Comparison of ENCODE assay signal across 1 cellular context in the genomic region with DNA sequence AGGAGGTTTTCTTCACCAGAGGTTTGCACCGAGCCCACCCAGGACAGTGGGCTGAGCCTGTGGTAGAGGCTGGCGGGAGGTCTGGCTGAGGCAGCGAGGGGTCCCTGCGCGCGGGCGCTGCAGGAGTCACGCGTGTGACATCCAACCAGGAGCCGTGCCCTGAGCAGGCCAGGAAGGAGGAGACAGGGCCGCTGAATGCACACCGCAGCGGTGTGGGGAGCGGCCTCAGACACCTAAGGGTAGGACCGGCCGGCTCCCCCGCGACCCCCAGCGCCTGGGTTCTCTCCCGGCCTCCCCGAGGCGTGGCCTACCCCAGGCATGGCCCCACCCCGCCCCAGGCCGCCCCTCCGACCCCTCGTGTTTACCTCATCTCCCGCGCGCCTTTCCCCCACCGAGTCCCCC.
A peak's percentile ranks its signal among the peaks of the same experiment; 100 is the strongest.
TF ChIP-seq lines count a peak whose summit lies in the region.

No MANE protein-coding gene starts in this region.

TF ChIP-seq in HEK293, 187 proteins besides CTCF, POLR2A, EP300 and RAD21 (continued from another document):
- TF ChIP-seq, protein P1, sequence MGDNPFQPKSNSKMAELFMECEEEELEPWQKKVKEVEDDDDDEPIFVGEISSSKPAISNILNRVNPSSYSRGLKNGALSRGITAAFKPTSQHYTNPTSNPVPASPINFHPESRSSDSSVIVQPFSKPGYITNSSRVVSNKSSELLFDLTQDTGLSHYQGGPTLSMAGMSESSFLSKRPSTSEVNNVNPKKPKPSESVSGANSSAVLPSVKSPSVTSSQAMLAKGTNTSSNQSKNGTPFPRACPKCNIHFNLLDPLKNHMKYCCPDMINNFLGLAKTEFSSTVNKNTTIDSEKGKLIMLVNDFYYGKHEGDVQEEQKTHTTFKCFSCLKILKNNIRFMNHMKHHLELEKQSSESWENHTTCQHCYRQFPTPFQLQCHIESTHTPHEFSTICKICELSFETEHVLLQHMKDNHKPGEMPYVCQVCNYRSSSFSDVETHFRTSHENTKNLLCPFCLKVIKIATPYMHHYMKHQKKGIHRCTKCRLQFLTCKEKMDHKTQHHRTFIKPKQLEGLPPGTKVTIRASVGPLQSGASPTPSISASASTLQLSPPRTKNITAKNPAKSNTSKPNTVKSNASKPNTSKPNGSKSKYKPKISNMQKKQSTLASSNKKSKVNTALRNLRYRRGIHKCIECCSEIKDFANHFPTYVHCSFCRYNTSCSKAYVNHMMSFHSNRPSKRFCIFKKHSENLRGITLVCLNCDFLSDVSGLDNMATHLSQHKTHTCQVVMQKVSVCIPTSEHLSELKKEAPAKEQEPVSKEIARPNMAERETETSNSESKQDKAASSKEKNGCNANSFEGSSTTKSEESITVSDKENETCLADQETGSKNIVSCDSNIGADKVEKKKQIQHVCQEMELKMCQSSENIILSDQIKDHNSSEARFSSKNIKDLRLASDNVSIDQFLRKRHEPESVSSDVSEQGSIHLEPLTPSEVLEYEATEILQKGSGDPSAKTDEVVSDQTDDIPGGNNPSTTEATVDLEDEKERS (tag by site-specific recombination; IDR thresholded peaks at IDR 0.05) = no peak
- TF ChIP-seq ZNF423 (tag by site-specific recombination; IDR thresholded peaks at IDR 0.05) (0 out of 2 replicates have a peak, but pooled peaks have one; percentile 42), ZNF747 (tag by site-specific recombination; IDR thresholded peaks at IDR 0.05) (no peak), ZNF544 (tag by site-specific recombination; IDR thresholded peaks at IDR 0.05) (no peak), ZNF654 (tag by site-specific recombination; IDR thresholded peaks at IDR 0.05; ENCODE audit: low read depth) (no peak), GLIS2 (tag by site-specific recombination; IDR thresholded peaks at IDR 0.05) (peak; percentile 90), ZNF404 (tag by site-specific recombination; IDR thresholded peaks at IDR 0.05) (no peak), ZNF112 (tag by site-specific recombination; IDR thresholded peaks at IDR 0.05) (no peak), ZNF221 (tag by site-specific recombination; IDR thresholded peaks at IDR 0.05; ENCODE audit: borderline replicate concordance) (no peak), ZBTB20 (tag by site-specific recombination; IDR thresholded peaks at IDR 0.05) (no peak), ZNF366 (tag by site-specific recombination; conservative IDR thresholded peaks at IDR 0.05) (peak; percentile 5; the same call in 1 of the 2 replicates), KLF17 (tag by site-specific recombination; IDR thresholded peaks at IDR 0.05) (no peak; the same call in 1 of the 2 replicates), HOXD13 (CRISPR knock-in tag; IDR thresholded peaks at IDR 0.05; ENCODE audit: borderline replicate concordance) (no peak), KLF9 (tag by site-specific recombination; IDR thresholded peaks at IDR 0.05; ENCODE audit: low read depth) (no peak), SETDB1 (IDR thresholded peaks at IDR 0.05; ENCODE audit: insufficient read length, low read length) (no peak), ZNF548 (tag by site-specific recombination; IDR thresholded peaks at IDR 0.05) (no peak), ZBTB48 (tag by site-specific recombination; IDR thresholded peaks at IDR 0.05) (no peak), GLI2 (tag by site-specific recombination; IDR thresholded peaks at IDR 0.05; ENCODE audit: borderline replicate concordance, low read depth) (no peak), ZSCAN4 (tag by site-specific recombination; IDR thresholded peaks at IDR 0.05) (no peak), ZIC2 (tag by site-specific recombination; IDR thresholded peaks at IDR 0.05) (peak; percentile 89), TCF7L2 (IDR thresholded peaks at IDR 0.05; ENCODE audit: borderline replicate concordance, low read depth, low read length) (no peak), GLIS1 (tag by site-specific recombination; IDR thresholded peaks at IDR 0.05) (peak; percentile 92), ZNF837 (tag by site-specific recombination; IDR thresholded peaks at IDR 0.05) (no peak), BCL11B (tag by site-specific recombination; IDR thresholded peaks at IDR 0.05; ENCODE audit: low read depth) (no peak), ZXDB (tag by site-specific recombination; IDR thresholded peaks at IDR 0.05) (no peak), ZNF704 (tag by site-specific recombination; IDR thresholded peaks at IDR 0.05) (no peak)
- TF ChIP-seq, protein P2, sequence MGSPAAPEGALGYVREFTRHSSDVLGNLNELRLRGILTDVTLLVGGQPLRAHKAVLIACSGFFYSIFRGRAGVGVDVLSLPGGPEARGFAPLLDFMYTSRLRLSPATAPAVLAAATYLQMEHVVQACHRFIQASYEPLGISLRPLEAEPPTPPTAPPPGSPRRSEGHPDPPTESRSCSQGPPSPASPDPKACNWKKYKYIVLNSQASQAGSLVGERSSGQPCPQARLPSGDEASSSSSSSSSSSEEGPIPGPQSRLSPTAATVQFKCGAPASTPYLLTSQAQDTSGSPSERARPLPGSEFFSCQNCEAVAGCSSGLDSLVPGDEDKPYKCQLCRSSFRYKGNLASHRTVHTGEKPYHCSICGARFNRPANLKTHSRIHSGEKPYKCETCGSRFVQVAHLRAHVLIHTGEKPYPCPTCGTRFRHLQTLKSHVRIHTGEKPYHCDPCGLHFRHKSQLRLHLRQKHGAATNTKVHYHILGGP (tag by site-specific recombination; IDR thresholded peaks at IDR 0.05) = no peak
- TF ChIP-seq, protein P3, sequence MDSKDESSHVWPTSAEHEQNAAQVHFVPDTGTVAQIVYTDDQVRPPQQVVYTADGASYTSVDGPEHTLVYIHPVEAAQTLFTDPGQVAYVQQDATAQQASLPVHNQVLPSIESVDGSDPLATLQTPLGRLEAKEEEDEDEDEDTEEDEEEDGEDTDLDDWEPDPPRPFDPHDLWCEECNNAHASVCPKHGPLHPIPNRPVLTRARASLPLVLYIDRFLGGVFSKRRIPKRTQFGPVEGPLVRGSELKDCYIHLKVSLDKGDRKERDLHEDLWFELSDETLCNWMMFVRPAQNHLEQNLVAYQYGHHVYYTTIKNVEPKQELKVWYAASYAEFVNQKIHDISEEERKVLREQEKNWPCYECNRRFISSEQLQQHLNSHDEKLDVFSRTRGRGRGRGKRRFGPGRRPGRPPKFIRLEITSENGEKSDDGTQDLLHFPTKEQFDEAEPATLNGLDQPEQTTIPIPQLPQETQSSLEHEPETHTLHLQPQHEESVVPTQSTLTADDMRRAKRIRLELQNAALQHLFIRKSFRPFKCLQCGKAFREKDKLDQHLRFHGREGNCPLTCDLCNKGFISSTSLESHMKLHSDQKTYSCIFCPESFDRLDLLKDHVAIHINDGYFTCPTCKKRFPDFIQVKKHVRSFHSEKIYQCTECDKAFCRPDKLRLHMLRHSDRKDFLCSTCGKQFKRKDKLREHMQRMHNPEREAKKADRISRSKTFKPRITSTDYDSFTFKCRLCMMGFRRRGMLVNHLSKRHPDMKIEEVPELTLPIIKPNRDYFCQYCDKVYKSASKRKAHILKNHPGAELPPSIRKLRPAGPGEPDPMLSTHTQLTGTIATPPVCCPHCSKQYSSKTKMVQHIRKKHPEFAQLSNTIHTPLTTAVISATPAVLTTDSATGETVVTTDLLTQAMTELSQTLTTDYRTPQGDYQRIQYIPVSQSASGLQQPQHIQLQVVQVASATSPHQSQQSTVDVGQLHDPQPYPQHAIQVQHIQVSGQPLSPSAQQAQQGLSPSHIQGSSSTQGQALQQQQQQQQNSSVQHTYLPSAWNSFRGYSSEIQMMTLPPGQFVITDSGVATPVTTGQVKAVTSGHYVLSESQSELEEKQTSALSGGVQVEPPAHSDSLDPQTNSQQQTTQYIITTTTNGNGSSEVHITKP (tag by site-specific recombination; IDR thresholded peaks at IDR 0.05) = peak; percentile 50
- TF ChIP-seq, protein P4, sequence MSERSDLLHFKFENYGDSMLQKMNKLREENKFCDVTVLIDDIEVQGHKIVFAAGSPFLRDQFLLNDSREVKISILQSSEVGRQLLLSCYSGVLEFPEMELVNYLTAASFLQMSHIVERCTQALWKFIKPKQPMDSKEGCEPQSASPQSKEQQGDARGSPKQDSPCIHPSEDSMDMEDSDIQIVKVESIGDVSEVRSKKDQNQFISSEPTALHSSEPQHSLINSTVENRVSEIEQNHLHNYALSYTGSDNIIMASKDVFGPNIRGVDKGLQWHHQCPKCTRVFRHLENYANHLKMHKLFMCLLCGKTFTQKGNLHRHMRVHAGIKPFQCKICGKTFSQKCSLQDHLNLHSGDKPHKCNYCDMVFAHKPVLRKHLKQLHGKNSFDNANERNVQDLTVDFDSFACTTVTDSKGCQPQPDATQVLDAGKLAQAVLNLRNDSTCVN (tag by site-specific recombination; optimal IDR thresholded peaks at IDR 0.05) = peak; percentile 46
- TF ChIP-seq, protein P5, sequence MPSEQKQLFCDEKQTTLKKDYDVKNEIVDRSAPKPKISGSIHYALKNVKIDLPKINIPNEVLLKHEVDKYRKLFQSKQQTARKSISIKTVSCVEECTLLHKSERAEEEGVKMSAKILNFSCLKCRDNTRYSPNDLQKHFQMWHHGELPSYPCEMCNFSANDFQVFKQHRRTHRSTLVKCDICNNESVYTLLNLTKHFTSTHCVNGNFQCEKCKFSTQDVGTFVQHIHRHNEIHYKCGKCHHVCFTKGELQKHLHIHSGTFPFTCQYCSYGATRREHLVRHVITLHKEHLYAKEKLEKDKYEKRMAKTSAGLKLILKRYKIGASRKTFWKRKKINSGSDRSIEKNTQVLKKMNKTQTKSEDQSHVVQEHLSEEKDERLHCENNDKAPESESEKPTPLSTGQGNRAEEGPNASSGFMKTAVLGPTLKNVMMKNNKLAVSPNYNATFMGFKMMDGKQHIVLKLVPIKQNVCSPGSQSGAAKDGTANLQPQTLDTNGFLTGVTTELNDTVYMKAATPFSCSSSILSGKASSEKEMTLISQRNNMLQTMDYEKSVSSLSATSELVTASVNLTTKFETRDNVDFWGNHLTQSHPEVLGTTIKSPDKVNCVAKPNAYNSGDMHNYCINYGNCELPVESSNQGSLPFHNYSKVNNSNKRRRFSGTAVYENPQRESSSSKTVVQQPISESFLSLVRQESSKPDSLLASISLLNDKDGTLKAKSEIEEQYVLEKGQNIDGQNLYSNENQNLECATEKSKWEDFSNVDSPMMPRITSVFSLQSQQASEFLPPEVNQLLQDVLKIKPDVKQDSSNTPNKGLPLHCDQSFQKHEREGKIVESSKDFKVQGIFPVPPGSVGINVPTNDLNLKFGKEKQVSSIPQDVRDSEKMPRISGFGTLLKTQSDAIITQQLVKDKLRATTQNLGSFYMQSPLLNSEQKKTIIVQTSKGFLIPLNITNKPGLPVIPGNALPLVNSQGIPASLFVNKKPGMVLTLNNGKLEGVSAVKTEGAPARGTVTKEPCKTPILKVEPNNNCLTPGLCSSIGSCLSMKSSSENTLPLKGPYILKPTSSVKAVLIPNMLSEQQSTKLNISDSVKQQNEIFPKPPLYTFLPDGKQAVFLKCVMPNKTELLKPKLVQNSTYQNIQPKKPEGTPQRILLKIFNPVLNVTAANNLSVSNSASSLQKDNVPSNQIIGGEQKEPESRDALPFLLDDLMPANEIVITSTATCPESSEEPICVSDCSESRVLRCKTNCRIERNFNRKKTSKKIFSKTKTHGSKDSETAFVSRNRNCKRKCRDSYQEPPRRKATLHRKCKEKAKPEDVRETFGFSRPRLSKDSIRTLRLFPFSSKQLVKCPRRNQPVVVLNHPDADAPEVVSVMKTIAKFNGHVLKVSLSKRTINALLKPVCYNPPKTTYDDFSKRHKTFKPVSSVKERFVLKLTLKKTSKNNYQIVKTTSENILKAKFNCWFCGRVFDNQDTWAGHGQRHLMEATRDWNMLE (tag by site-specific recombination; conservative IDR thresholded peaks at IDR 0.05; ENCODE audit: low read depth) = no peak
TF ChIP-seq in HEK293: peak in this region for 8.
